In genomic region chr6:57317060-57317943, GRCh38 we compare ENCODE assay signal across 8 cellular contexts. TPM values are rescaled to one million over a fixed set of nuclear protein-coding genes. Genes with fewer than 3 reads are reported as not detected.
DNase-seq lines count a peak whose midpoint lies in the region; ATAC-seq and TF ChIP-seq lines count a peak whose summit lies in the region.

PRIM2 (plus strand) TSS chr6:57317630; CDS start chr6:57318446, 816 bp downstream.

- TF ChIP-seq POLR2A in ovary (IDR thresholded peaks at IDR 0.05), result no peak

- peak; percentile 88 for ATAC-seq in HG02642 (IDR thresholded peaks at IDR 0.05; ENCODE audit: poor library complexity, unreplicated experiment)
- ATAC-seq in activated naive CD8-positive, alpha-beta T cell treated with anti-CD3 and anti-CD28 coated beads, Interleukin-2, amount 10 ng/mL, durations not matched to agents 7 days and 5 days (ENCODE audit: low read depth), result peak; percentile 86
- ATAC-seq in Right ventricle myocardium superior (ENCODE audit: poor library complexity), result peak; percentile 99

- WGBS in ovary, 3 donors, result 0 to 1% (median 1%) methylated on average over 27 of the region's 27 CpGs
- under 1% methylated on average over 27 of the region's 27 CpGs for WGBS in thymus

- H3K4me3 Mint-ChIP-seq in activated naive CD8-positive, alpha-beta T cell treated with anti-CD3 and anti-CD28 coated beads, Interleukin-2, amount 10 ng/mL, durations not matched to agents 7 days and 5 days, result peak within 1 kb of the TSS; percentile 99

- H3K36me3 ChIP-seq in ovary (no peaks in the 10 kb centered on the region), thymus (ENCODE audit: control insufficient read depth, insufficient read depth) (peaks cover 6% of the 10 kb centered on the region)

- DNase-seq in GM12864 (ENCODE audit: low read depth) (peak; percentile 62), NCI-H1105 treated with DMSO at 0.1 percent for 48 hours (lab: John Stamatoyannopoulos, UW) (peak; percentile 92), SW 1271 (lab: John Stamatoyannopoulos, UW) (peak; percentile 45 to 83), Right ventricle myocardium superior (peak; percentile 89), ovary (peak; percentile 75 to 83 (median 77))
- DNase-seq in activated naive CD8-positive, alpha-beta T cell treated with anti-CD3 and anti-CD28 coated beads, Interleukin-2, amount 10 ng/mL, durations not matched to agents 7 days and 5 days, result peak; percentile 79

- no peak for TF ChIP-seq CTCF in GM12864 (IDR thresholded peaks at IDR 0.05; ENCODE audit: low read depth, low read length, missing control alignments)
- no peak for TF ChIP-seq CTCF in ovary (IDR thresholded peaks at IDR 0.05)

- H3K27ac Mint-ChIP-seq in activated naive CD8-positive, alpha-beta T cell treated with anti-CD3 and anti-CD28 coated beads, Interleukin-2, amount 10 ng/mL, durations not matched to agents 7 days and 5 days, result peak within 1 kb of the TSS; percentile 95

- H3K9me3 Mint-ChIP-seq in activated naive CD8-positive, alpha-beta T cell treated with anti-CD3 and anti-CD28 coated beads, Interleukin-2, amount 10 ng/mL, durations not matched to agents 7 days and 5 days, result no peaks in the 10 kb centered on the region

- intact Hi-C loops in Right ventricle myocardium superior (cut with DNase I), result loop anchor here (2.0 to 10.0 kb wide), 2 partner anchors 133 to 417 kb away; no protein-coding TSS in a partner anchor
- intact Hi-C loops in ovary (cut with DNase I), result loop anchor here in 3 of 4 donors (5.0 to 10.0 kb wide), 5 partner anchors 63 to 415 kb away; no protein-coding TSS in a partner anchor

- H3K27ac ChIP-seq in ovary (no peak within 1 kb of the TSS), thymus (ENCODE audit: low read depth) (no peak within 1 kb of the TSS)

- H3K9me3 ChIP-seq in ovary (no peaks in the 10 kb centered on the region), thymus (ENCODE audit: control insufficient read depth) (no peaks in the 10 kb centered on the region)

- H3K4me1 ChIP-seq in ovary (ENCODE audit: insufficient read depth), result peaks cover 4% of the 10 kb centered on the region
- peaks cover 2% of the 10 kb centered on the region for H3K4me1 ChIP-seq in thymus (ENCODE audit: control insufficient read depth, insufficient read depth, low read length)

- H3K27me3 ChIP-seq in ovary, result no peaks in the 10 kb centered on the region
- H3K27me3 ChIP-seq in thymus (ENCODE audit: control insufficient read depth, insufficient read depth), result no peaks in the 10 kb centered on the region

- peaks cover 6% of the 10 kb centered on the region for H3K27me3 Mint-ChIP-seq in activated naive CD8-positive, alpha-beta T cell treated with anti-CD3 and anti-CD28 coated beads, Interleukin-2, amount 10 ng/mL, durations not matched to agents 7 days and 5 days

- H3K4me3 ChIP-seq in GM12864 (ENCODE audit: low read depth, low read length), result peak within 1 kb of the TSS; percentile 86
- H3K4me3 ChIP-seq in ovary, result peak within 1 kb of the TSS; percentile 63
- peak within 1 kb of the TSS; percentile 69 for H3K4me3 ChIP-seq in thymus (ENCODE audit: low read length)

- POLR2A ChIA-PET in activated naive CD8-positive, alpha-beta T cell treated with anti-CD3 and anti-CD28 coated beads, Interleukin-2, amount 10 ng/mL, durations not matched to agents 7 days and 5 days (lab: Charles Lee), result interaction anchor here (1.0 to 1.5 kb wide), 3 partner anchors 145 to 413 kb away, joined by 3 to 8 read pairs (median 3); partner anchors contain the start of genes BAG2 and KIAA1586

- TF ChIP-seq EP300 in ovary (IDR thresholded peaks at IDR 0.05), result no peak

- peaks cover 38% of the 10 kb centered on the region for H3K36me3 Mint-ChIP-seq in activated naive CD8-positive, alpha-beta T cell treated with anti-CD3 and anti-CD28 coated beads, Interleukin-2, amount 10 ng/mL, durations not matched to agents 7 days and 5 days

- H3K4me1 Mint-ChIP-seq in activated naive CD8-positive, alpha-beta T cell treated with anti-CD3 and anti-CD28 coated beads, Interleukin-2, amount 10 ng/mL, durations not matched to agents 7 days and 5 days, result peaks cover 34% of the 10 kb centered on the region

RNA-seq across cellular contexts. Expression of gene PRIM2, which starts in this region (rescaled TPM):
- 10 to 100 TPM; 29.3 to 32.9 TPM for total RNA-seq in activated naive CD8-positive, alpha-beta T cell treated with anti-CD3 and anti-CD28 coated beads, Interleukin-2, amount 10 ng/mL, durations not matched to agents 7 days and 5 days
- total RNA-seq in Right ventricle myocardium superior, result 3.1 TPM
- total RNA-seq in ovary, result 10 to 100 TPM in 4 of 7 donors, 1 to 10 TPM in 3; 8.9 to 12.0 (median 10.8) TPM
- polyA plus RNA-seq in ovary, result 1 to 10 TPM; 5.9 to 7.6 TPM
- polyA plus RNA-seq in thymus, result 9.7 TPM
